Comparison of ENCODE assay signal across 8 cellular contexts in genomic region chr22:46044718-46045458, GRCh38.
A peak's percentile ranks its signal among the peaks of the same experiment; 100 is the strongest.
DNase-seq lines count a peak whose midpoint lies in the region; ATAC-seq, FAIRE-seq and TF ChIP-seq lines count a peak whose summit lies in the region.

No MANE protein-coding gene starts in this region.

- H3K36me3 Mint-ChIP-seq in activated CD4-positive, alpha-beta T cell treated with anti-CD3 and anti-CD28 coated beads for 36 hours (ENCODE audit: low read depth): no peaks in the 10 kb centered on the region

- H3K27ac ChIP-seq in mammary epithelial cell (ENCODE audit: insufficient read depth, low read depth, low read length): peak overlapping the region; percentile 54

- CTCF ChIA-PET in activated CD4-positive, alpha-beta T cell treated with anti-CD3 and anti-CD28 coated beads for 36 hours (lab: Charles Lee): interaction anchor here (0.6 to 0.7 kb wide), 3 partner anchors 10 to 72 kb away, joined by 3 to 5 read pairs (median 3); no protein-coding TSS in a partner anchor
- CTCF ChIA-PET in mammary epithelial cell (lab: Charles Lee; ENCODE audit: low non-redundant PET): interaction anchor here (0.6 kb wide), 1 partner anchor 9 kb away, joined by 3 read pairs; no protein-coding TSS in a partner anchor

- no peaks in the 10 kb centered on the region for H3K9me3 Mint-ChIP-seq in activated CD4-positive, alpha-beta T cell treated with anti-CD3 and anti-CD28 coated beads for 36 hours (ENCODE audit: low read depth)

- ATAC-seq in activated CD4-positive, alpha-beta T cell treated with anti-CD3 and anti-CD28 coated beads for 36 hours: peak; percentile 43
- no peak for ATAC-seq in GM18520 (IDR thresholded peaks at IDR 0.05; ENCODE audit: unreplicated experiment)

- H3K27me3 Mint-ChIP-seq in activated CD4-positive, alpha-beta T cell treated with anti-CD3 and anti-CD28 coated beads for 36 hours: no peaks in the 10 kb centered on the region

- H3K4me3 ChIP-seq in mammary epithelial cell (replicated peaks in 1 of 3; ENCODE audit: insufficient read depth in 1 of 3, low read depth in 2 of 3, low read length in 3 of 3): peak overlapping the region; percentile 35 to 38 (median 37)

- no peak for DNase-seq in activated CD4-positive, alpha-beta T cell treated with anti-CD3 and anti-CD28 coated beads for 36 hours
- no peak for DNase-seq in activated CD4-positive, alpha-beta T cell treated with anti-CD3 and anti-CD28 coated beads for 1 hour
- DNase-seq in mammary epithelial cell: no peak
- peak; percentile 45 for DNase-seq in kidney tubule cell (ENCODE audit: low spot score)
- DNase-seq in stimulated activated CD8-positive, alpha-beta memory T cell treated with anti-CD3 and anti-CD28 coated beads, Interleukin-4, amount 100 ng/mL, for 48 hours: peak; percentile 61
- DNase-seq in G401 (ENCODE audit: low spot score): no peak
- no peak for DNase-seq in GM12891 (ENCODE audit: insufficient read length, low spot score)

- H3K4me1 ChIP-seq in mammary epithelial cell (ENCODE audit: insufficient read depth, low read length): peaks cover 31% of the 10 kb centered on the region

- H4K20me1 ChIP-seq in mammary epithelial cell (ENCODE audit: insufficient read depth, low read length): no peaks in the 10 kb centered on the region

- H2AFZ ChIP-seq in mammary epithelial cell (ENCODE audit: low read depth, low read length): peak overlapping the region; percentile 90

- no peak for FAIRE-seq in GM12891 (lab: Jason Lieb, UNC)

- 2% methylated on average over 31 of the region's 77 CpGs for WGBS in mammary epithelial cell (ENCODE audit: low coverage, missing lambda C conversion rate)

- intact Hi-C loops in activated CD4-positive, alpha-beta T cell treated with anti-CD3 and anti-CD28 coated beads for 36 hours (cut with DNase I, micrococcal nuclease): no loop called here
- intact Hi-C loops in mammary epithelial cell (cut with micrococcal nuclease): loop anchor here (1.0 kb wide), 1 partner anchor 7 kb away; no protein-coding TSS in a partner anchor

- H3K27me3 ChIP-seq in mammary epithelial cell (ENCODE audit: insufficient read depth, low read length): no peaks in the 10 kb centered on the region

- BruUV-seq in mammary epithelial cell (replicated peaks; lab: Mats Ljungman, UMichigan): no TSS peak

- dilution Hi-C loops in mammary epithelial cell (cut with HindIII; ENCODE audit: low sequenced_read_pairs): no loop called here

- no peaks in the 10 kb centered on the region for H3K36me3 ChIP-seq in mammary epithelial cell (ENCODE audit: insufficient read depth, low read length)

- H3K9ac ChIP-seq in mammary epithelial cell (ENCODE audit: insufficient read depth, low read length): peak overlapping the region; percentile 74

- no peak for TF ChIP-seq POLR2A in GM12891 (IDR thresholded peaks at IDR 0.05; ENCODE audit: low read depth, low read length)

- H3K4me2 ChIP-seq in mammary epithelial cell (ENCODE audit: insufficient read depth, low read depth, low read length): peak overlapping the region; percentile 91

- in situ Hi-C loops in mammary epithelial cell (cut with MboI; ENCODE audit: low sequenced_read_pairs in 2 of 2) (no loop called here), G401 (cut with HindIII; ENCODE audit: low sequenced_read_pairs) (no loop called here)

- H3K9me3 ChIP-seq in mammary epithelial cell (replicated peaks; ENCODE audit: insufficient read depth, low read length): no peaks in the 10 kb centered on the region

- TF ChIP-seq CTCF in mammary epithelial cell (conservative IDR thresholded peaks at IDR 0.05 in 1 of 2, IDR thresholded peaks at IDR 0.05 in 1 of 2; ENCODE audit: extremely low read depth in 1 of 2, insufficient read depth in 1 of 2, low read depth in 1 of 2, low read length in 2 of 2): no peak

- H3K4me3 Mint-ChIP-seq in activated CD4-positive, alpha-beta T cell treated with anti-CD3 and anti-CD28 coated beads for 36 hours: peak overlapping the region; percentile 76

- POLR2A ChIA-PET in activated CD4-positive, alpha-beta T cell treated with anti-CD3 and anti-CD28 coated beads for 36 hours (lab: Charles Lee): interaction anchor here (0.7 to 1.4 kb wide), 3 partner anchors 9 to 25 kb away, joined by 3 read pairs; no protein-coding TSS in a partner anchor

- H3K4me1 Mint-ChIP-seq in activated CD4-positive, alpha-beta T cell treated with anti-CD3 and anti-CD28 coated beads for 36 hours: peaks cover 17% of the 10 kb centered on the region

- peak overlapping the region; percentile 85 for H3K27ac Mint-ChIP-seq in activated CD4-positive, alpha-beta T cell treated with anti-CD3 and anti-CD28 coated beads for 36 hours

- peaks cover 4% of the 10 kb centered on the region for H3K79me2 ChIP-seq in mammary epithelial cell (ENCODE audit: insufficient read depth, low read length)

TF ChIP-seq in GM12891, 5 proteins besides CTCF, POLR2A, EP300 and RAD21:
- TF ChIP-seq POU2F2 (IDR thresholded peaks at IDR 0.05; ENCODE audit: low read depth, low read length) (no peak), PAX5 (IDR thresholded peaks at IDR 0.05; ENCODE audit: insufficient read depth, low read length, severe bottlenecking) (no peak), SPI1 (IDR thresholded peaks at IDR 0.05; ENCODE audit: low read depth, low read length) (no peak), POLR2AphosphoS5 (IDR thresholded peaks at IDR 0.05; ENCODE audit: low read depth, low read length) (no peak), TAF1 (IDR thresholded peaks at IDR 0.05; ENCODE audit: low read depth, low read length) (no peak)
TF ChIP-seq in GM12891: peak in this region for 0.

Comparison
In these comparisons a context has a peak if more than half of its experiments do, and no peak if none do; other contexts are left out.
1. DNase-seq: peak in kidney tubule cell (single experiment) and stimulated activated CD8-positive, alpha-beta memory T cell treated with anti-CD3 and anti-CD28 coated beads, Interleukin-4, amount 100 ng/mL, for 48 hours (single experiment); none in activated CD4-positive, alpha-beta T cell treated with anti-CD3 and anti-CD28 coated beads for 36 hours (single experiment), activated CD4-positive, alpha-beta T cell treated with anti-CD3 and anti-CD28 coated beads for 1 hour (single experiment), mammary epithelial cell (single experiment), G401 (single experiment) and GM12891 (single experiment).